ENCODE assay signal across 11 cellular contexts in genomic region chr6:148578837-148579236, GRCh38.
A peak's percentile ranks its signal among the peaks of the same experiment; 100 is the strongest.
DNase-seq lines count a peak whose midpoint lies in the region; ATAC-seq and TF ChIP-seq lines count a peak whose summit lies in the region.
"Had no signal": no experiment of that assay in that cellular context is flagged by ENCODE, and none has a peak within 500 bp of the region (broad histone marks: within the 10 kb centered on the region; RNA-seq: fewer than 3 reads in every experiment).

No MANE protein-coding gene starts in this region.

- POLR2A ChIA-PET in SK-N-SH (lab: Yijun Ruan, JAX), result no interaction called here
- POLR2A ChIA-PET in PC-3 (lab: Charles Lee; ENCODE audit: unreplicated experiment), result no interaction called here

- H3K9me2 ChIP-seq in SK-N-SH (no peaks in the 10 kb centered on the region), GM23248 (ENCODE audit: insufficient read depth) (no peaks in the 10 kb centered on the region), PC-3 (replicated peaks; ENCODE audit: low read length) (no peaks in the 10 kb centered on the region)

- TF ChIP-seq CTCF in SK-N-SH (IDR thresholded peaks at IDR 0.05) (no peak), PC-3 (conservative IDR thresholded peaks at IDR 0.05; ENCODE audit: low read depth, low read length) (no peak)

- WGBS in SK-N-SH (ENCODE audit: low lambda C conversion rate), result no CpG with 5 or more reads among the region's 1 CpG
- WGBS in GM23248 (ENCODE audit: low coverage in 1 of 2, low lambda C conversion rate in 2 of 2, missing lambda C conversion rate in 2 of 2), 2 experiments, result 64 to 81% methylated on average over 1 of the region's 1 CpG
- WGBS in trophoblast cell (ENCODE audit: extremely low coverage, insufficient coverage, insufficient read length), result no CpG with 5 or more reads among the region's 1 CpG

- TF ChIP-seq EP300 in SK-N-SH (IDR thresholded peaks at IDR 0.05; ENCODE audit: borderline replicate concordance in 1 of 2, low read depth in 1 of 2, low read length in 1 of 2), result no peak

- H4K8ac ChIP-seq in trophoblast cell (ENCODE audit: low read depth, low read length), result no peak overlapping the region

- TF ChIP-seq RAD21 in SK-N-SH (IDR thresholded peaks at IDR 0.05; ENCODE audit: low read length), result no peak

- H3K27ac ChIP-seq in SK-N-SH (ENCODE audit: low read depth in 2 of 2, low read length in 1 of 2), result no peak overlapping the region
- no peak overlapping the region for H3K27ac ChIP-seq in GM23248
- no peak overlapping the region for H3K27ac ChIP-seq in PC-3 (ENCODE audit: low read length)
- H3K27ac ChIP-seq in trophoblast cell (ENCODE audit: low read depth, low read length), result no peak overlapping the region
- H3K27ac ChIP-seq: RWPE1 had no signal

- H3K14ac ChIP-seq in trophoblast cell (ENCODE audit: low read length), result no peak overlapping the region

- CTCF ChIA-PET in SK-N-SH (lab: Yijun Ruan, JAX) (interaction anchor here (1.1 to 2.4 kb wide), 7 partner anchors 8 to 364 kb away, joined by 3 to 15 read pairs (median 6); no protein-coding TSS in a partner anchor), PC-3 (lab: Charles Lee) (interaction anchor here (1.1 kb wide), 4 partner anchors 142 to 450 kb away, joined by 3 to 11 read pairs (median 4); no protein-coding TSS in a partner anchor)

- H4K12ac ChIP-seq in trophoblast cell (ENCODE audit: low read depth, low read length), result no peak overlapping the region

- intact Hi-C loops in PC-3 (cut with micrococcal nuclease) (loop anchor here (1.0 to 2.0 kb wide), 5 partner anchors 30 to 447 kb away; partner anchors contain the start of gene UST), sciatic nerve (cut with DNase I) (loop anchor here (5.0 to 10.0 kb wide), 2 partner anchors 386 to 433 kb away; no protein-coding TSS in a partner anchor)

- H2AK5ac ChIP-seq in trophoblast cell (ENCODE audit: low read length), result no peak overlapping the region

- no peaks in the 10 kb centered on the region for H3K79me2 ChIP-seq in SK-N-SH (ENCODE audit: insufficient read depth)
- no peaks in the 10 kb centered on the region for H3K79me2 ChIP-seq in GM23248 (ENCODE audit: insufficient read depth)
- H3K79me2 ChIP-seq in PC-3 (ENCODE audit: low read length), result no peaks in the 10 kb centered on the region
- H3K79me2 ChIP-seq in trophoblast cell (ENCODE audit: control insufficient read depth, insufficient read depth, low read length, poor library complexity), result no peaks in the 10 kb centered on the region

- H3K4me3 ChIP-seq in SK-N-SH (ENCODE audit: low read depth in 2 of 2, low read length in 1 of 2) (no peak overlapping the region), GM23248 (no peak overlapping the region), PC-3 (ENCODE audit: low read length) (peak overlapping the region; percentile 43; the same call in 1 of the 2 replicates), trophoblast cell (ENCODE audit: low read depth, low read length) (no peak overlapping the region)
- H3K4me3 ChIP-seq: MG63 had no signal

- BruUV-seq in PC-3 (replicated peaks; lab: Mats Ljungman, UMichigan), result no TSS peak

- peak; percentile 42; the same call in 2 of the 3 replicates for ATAC-seq in SK-N-SH treated with all-trans-retinoic acid at 6 μM for 48 hours
- no peak for ATAC-seq in PC-3
- peak; percentile 13 for ATAC-seq in sciatic nerve
- no peak for ATAC-seq in GM21390 (IDR thresholded peaks at IDR 0.05; ENCODE audit: unreplicated experiment)

- H3F3A ChIP-seq in SK-N-SH (replicated peaks; ENCODE audit: insufficient read depth) (peaks cover 4% of the 10 kb centered on the region), GM23248 (ENCODE audit: insufficient read depth) (no peaks in the 10 kb centered on the region), PC-3 (ENCODE audit: low read length, unreplicated experiment) (no peaks in the 10 kb centered on the region)

- in situ Hi-C loops in GM23248 (cut with MboI), result loop anchor here (5.0 to 25.0 kb wide), 2 partner anchors 373 to 858 kb away; no protein-coding TSS in a partner anchor

- H3K4me1 ChIP-seq in SK-N-SH (ENCODE audit: control insufficient read depth in 1 of 2, insufficient read depth in 2 of 2, low read depth in 1 of 2, low read length in 1 of 2) (no peaks in the 10 kb centered on the region), GM23248 (ENCODE audit: insufficient read depth) (peaks cover 3% of the 10 kb centered on the region; the same call in 1 of the 2 replicates), PC-3 (ENCODE audit: insufficient read depth, low read length) (peaks cover 12% of the 10 kb centered on the region; the same call in 1 of the 2 replicates), trophoblast cell (ENCODE audit: control insufficient read depth in 1 of 2, insufficient read depth in 2 of 2, low read length in 2 of 2) (no peaks in the 10 kb centered on the region)

- H3K9me3 ChIP-seq in SK-N-SH, result no peaks in the 10 kb centered on the region
- H3K9me3 ChIP-seq in GM23248 (ENCODE audit: low read depth), result no peaks in the 10 kb centered on the region
- H3K9me3 ChIP-seq in PC-3 (ENCODE audit: low read length), result no peaks in the 10 kb centered on the region
- H3K9me3 ChIP-seq in trophoblast cell (ENCODE audit: insufficient read depth, low read depth, low read length), result peaks cover 3% of the 10 kb centered on the region

- H2BK5ac ChIP-seq in trophoblast cell (ENCODE audit: low read depth, low read length, poor library complexity), result no peak overlapping the region

- H2BK120ac ChIP-seq in trophoblast cell (ENCODE audit: insufficient read depth, low read length, poor library complexity), result no peak overlapping the region

- H4K91ac ChIP-seq in trophoblast cell (ENCODE audit: low read depth, low read length), result no peak overlapping the region

- H3K18ac ChIP-seq in trophoblast cell (ENCODE audit: low read length), result no peak overlapping the region

- H3K23ac ChIP-seq in trophoblast cell (ENCODE audit: low read length), result no peak overlapping the region

- no peak overlapping the region for H2BK12ac ChIP-seq in trophoblast cell (ENCODE audit: low read length)

- H2AFZ ChIP-seq in SK-N-SH (ENCODE audit: low read depth), result no peak overlapping the region
- H2AFZ ChIP-seq in GM23248, result peak overlapping the region; percentile 50; the same call in 1 of the 2 replicates
- peak overlapping the region; percentile 81; the same call in 1 of the 2 replicates for H2AFZ ChIP-seq in PC-3 (ENCODE audit: low read length)
- H2AFZ ChIP-seq in trophoblast cell (ENCODE audit: insufficient read depth, low read length, poor library complexity), result no peak overlapping the region

- no peaks in the 10 kb centered on the region for H3K36me3 ChIP-seq in SK-N-SH (replicated peaks in 1 of 2; ENCODE audit: control insufficient read depth in 1 of 2, insufficient read depth in 2 of 2, low read length in 1 of 2)
- H3K36me3 ChIP-seq in GM23248 (ENCODE audit: low read depth), result no peaks in the 10 kb centered on the region
- no peaks in the 10 kb centered on the region; the same call in 1 of the 2 replicates for H3K36me3 ChIP-seq in PC-3 (ENCODE audit: low read depth, low read length)
- no peaks in the 10 kb centered on the region for H3K36me3 ChIP-seq in trophoblast cell (ENCODE audit: control insufficient read depth in 1 of 2, insufficient read depth in 2 of 2, low read length in 2 of 2)
- H3K36me3 ChIP-seq: MG63 had no signal

- H4K20me1 ChIP-seq in SK-N-SH (ENCODE audit: insufficient read depth) (no peaks in the 10 kb centered on the region), GM23248 (ENCODE audit: insufficient read depth) (no peaks in the 10 kb centered on the region), PC-3 (ENCODE audit: low read length) (no peaks in the 10 kb centered on the region)

- DNase-seq in SK-N-SH (no peak), GM23248 (no peak), PC-3 (no peak), sciatic nerve (ENCODE audit: low spot score) (no peak), trophoblast cell (no peak)
- DNase-seq: NCI-H2029, NCI-H226 had no signal

- H3K27me3 ChIP-seq in SK-N-SH (ENCODE audit: insufficient read depth) (no peaks in the 10 kb centered on the region; the same call in 1 of the 2 replicates), GM23248 (replicated peaks; ENCODE audit: insufficient read depth) (no peaks in the 10 kb centered on the region), PC-3 (ENCODE audit: low read length) (no peaks in the 10 kb centered on the region), trophoblast cell (ENCODE audit: insufficient read depth, low read length) (no peaks in the 10 kb centered on the region)
- H3K27me3 ChIP-seq: MG63 had no signal

- H3K4me2 ChIP-seq in SK-N-SH (no peak overlapping the region), GM23248 (ENCODE audit: unreplicated experiment) (no peak overlapping the region), PC-3 (ENCODE audit: low read length) (peak overlapping the region; percentile 72; the same call in 1 of the 2 replicates), trophoblast cell (ENCODE audit: low read length) (no peak overlapping the region)

- no peak overlapping the region for H3K4ac ChIP-seq in trophoblast cell (ENCODE audit: low read depth, low read length)

- no peak overlapping the region for H3K9ac ChIP-seq in SK-N-SH
- no peak overlapping the region for H3K9ac ChIP-seq in GM23248
- no peak overlapping the region for H3K9ac ChIP-seq in PC-3 (ENCODE audit: low read length)
- H3K9ac ChIP-seq in trophoblast cell (ENCODE audit: low read length), result no peak overlapping the region

- no peaks in the 10 kb centered on the region for H3K79me1 ChIP-seq in trophoblast cell (ENCODE audit: low read length)

TF ChIP-seq in SK-N-SH, 30 proteins besides CTCF, POLR2A, EP300 and RAD21 (continues in another document):
- TF ChIP-seq CHD2 (IDR thresholded peaks at IDR 0.05; ENCODE audit: low read length, partially characterized antibody) (no peak), GATA2 (CRISPR knock-in tag; IDR thresholded peaks at IDR 0.05) (no peak), SMC3 (IDR thresholded peaks at IDR 0.05; ENCODE audit: low read depth, low read length) (no peak), RXRA (IDR thresholded peaks at IDR 0.05; ENCODE audit: borderline replicate concordance, low read depth) (no peak), MEF2A (IDR thresholded peaks at IDR 0.05; ENCODE audit: borderline replicate concordance, low read depth) (no peak), GABPA (IDR thresholded peaks at IDR 0.05; ENCODE audit: low read depth) (no peak)
- TF ChIP-seq, protein P1, sequence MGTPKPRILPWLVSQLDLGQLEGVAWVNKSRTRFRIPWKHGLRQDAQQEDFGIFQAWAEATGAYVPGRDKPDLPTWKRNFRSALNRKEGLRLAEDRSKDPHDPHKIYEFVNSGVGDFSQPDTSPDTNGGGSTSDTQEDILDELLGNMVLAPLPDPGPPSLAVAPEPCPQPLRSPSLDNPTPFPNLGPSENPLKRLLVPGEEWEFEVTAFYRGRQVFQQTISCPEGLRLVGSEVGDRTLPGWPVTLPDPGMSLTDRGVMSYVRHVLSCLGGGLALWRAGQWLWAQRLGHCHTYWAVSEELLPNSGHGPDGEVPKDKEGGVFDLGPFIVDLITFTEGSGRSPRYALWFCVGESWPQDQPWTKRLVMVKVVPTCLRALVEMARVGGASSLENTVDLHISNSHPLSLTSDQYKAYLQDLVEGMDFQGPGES (IDR thresholded peaks at IDR 0.05; ENCODE audit: low read depth, low read length), result no peak

Comparison
In these comparisons a context has a peak if more than half of its experiments do, and no peak if none do; other contexts are left out.
1. ATAC-seq: peak in SK-N-SH treated with all-trans-retinoic acid at 6 μM for 48 hours (single experiment) and sciatic nerve (single experiment); none in PC-3 (single experiment) and GM21390 (single experiment).
2. H2AFZ ChIP-seq: peak in GM23248 (single experiment) and PC-3 (single experiment); none in SK-N-SH (single experiment) and trophoblast cell (single experiment).